Comparison of ENCODE assay signal across 18 cellular contexts in genomic region chr20:64188071-64188470, GRCh38. TPM values are rescaled to one million over a fixed set of nuclear protein-coding genes. Genes with fewer than 3 reads are reported as not detected.
"Had no signal": no experiment of that assay in that cellular context is flagged by ENCODE, and none has a peak within 500 bp of the region (broad histone marks: within the 10 kb centered on the region; RNA-seq: fewer than 3 reads in every experiment).

No MANE protein-coding gene starts in this region.

- H3K4me1 ChIP-seq: esophagus squamous epithelium, sigmoid colon, testis, upper lobe of right lung had no signal

- FAIRE-seq: endothelial cell of umbilical vein had no signal

- H3K4me3 ChIP-seq: coronary artery, esophagus squamous epithelium, sigmoid colon, testis, upper lobe of right lung had no signal

- H3K27ac ChIP-seq: coronary artery, esophagus squamous epithelium, sigmoid colon, testis, upper lobe of right lung had no signal

- ATAC-seq: activated T-cell treated with anti-CD3 and anti-CD28 coated beads, Interleukin-2, amount 50 U/mL, for 4 hours; left ventricle myocardium superior; natural killer cell treated with Interleukin-12 subunit alpha and Interleukin-12 subunit beta and Interleukin-15 and Interleukin-18, amount 100 ng/mL, for 72 hours; stimulated activated naive CD8-positive, alpha-beta T cell treated with anti-CD3 and anti-CD28 coated beads, Interleukin-15, amount 100 ng/mL, for 72 hours; upper lobe of right lung had no signal

- H3K9me3 ChIP-seq: esophagus squamous epithelium, sigmoid colon, testis, upper lobe of right lung had no signal

- DNase-seq: activated CD4-positive, alpha-beta memory T cell treated with anti-CD3 and anti-CD28 coated beads, Interleukin-2, amount 10 ng/mL, durations not matched to agents 7 days and 5 days; activated CD4-positive, alpha-beta T cell treated with anti-CD3 and anti-CD28 coated beads for 4 hours; activated effector memory CD4-positive, alpha-beta T cell treated with Interleukin-2 at 50 U/mL for 16 hours; activated T-cell treated with anti-CD3 and anti-CD28 coated beads, Interleukin-2, amount 50 U/mL, for 4 hours; caudate nucleus; esophagus squamous epithelium; sigmoid colon; stimulated activated CD4-positive, alpha-beta T cell treated with anti-CD3 and anti-CD28 coated beads, Interleukin-1b, Interleukin-23, amount 100 ng/mL, for 48 hours; stimulated activated naive CD8-positive, alpha-beta T cell treated with anti-CD3 and anti-CD28 coated beads, Interleukin-15, amount 100 ng/mL, for 72 hours; testis; upper lobe of right lung had no signal

- H3K27me3 ChIP-seq: testis had no signal

- H3K36me3 ChIP-seq: esophagus squamous epithelium, sigmoid colon, upper lobe of right lung had no signal

RNA-seq across cellular contexts. Expression of gene MYT1, which starts 23.8 kb away (rescaled TPM):
- total RNA-seq: activated CD4-positive, alpha-beta memory T cell treated with anti-CD3 and anti-CD28 coated beads, Interleukin-2, amount 10 ng/mL, durations not matched to agents 7 days and 5 days; activated T-cell treated with anti-CD3 and anti-CD28 coated beads, Interleukin-2, amount 50 U/mL, for 4 hours; endothelial cell of umbilical vein; esophagus squamous epithelium; fibroblast of villous mesenchyme; kidney epithelial cell; natural killer cell treated with Interleukin-12 subunit alpha and Interleukin-12 subunit beta and Interleukin-15 and Interleukin-18, amount 100 ng/mL, for 72 hours; osteoblast had no signal
- polyA plus RNA-seq: endothelial cell of umbilical vein had no signal
